ENCODE assay signal across 38 cellular contexts in genomic region chr11:11379661-11380060, GRCh38.
"Had no signal": no experiment of that assay in that cellular context is flagged by ENCODE, and none has a peak within 500 bp of the region (broad histone marks: within the 10 kb centered on the region; RNA-seq: fewer than 3 reads in every experiment).

No MANE protein-coding gene starts in this region.

- H3K27me3 Mint-ChIP-seq: activated CD4-positive, alpha-beta memory T cell treated with anti-CD3 and anti-CD28 coated beads, Interleukin-2, amount 10 ng/mL, durations not matched to agents 7 days and 5 days; activated CD4-positive, alpha-beta T cell treated with anti-CD3 and anti-CD28 coated beads for 36 hours; activated CD4-positive, alpha-beta T cell treated with anti-CD3 and anti-CD28 coated beads, Interleukin-2, amount 10 ng/mL, durations not matched to agents 7 days and 5 days; activated CD8-positive, alpha-beta memory T cell treated with anti-CD3 and anti-CD28 coated beads, Interleukin-2, amount 10 ng/mL, durations not matched to agents 7 days and 5 days; activated naive CD4-positive, alpha-beta T cell treated with anti-CD3 and anti-CD28 coated beads, Interleukin-2, amount 50 U/mL, for 24 hours; activated naive CD8-positive, alpha-beta T cell; activated naive CD8-positive, alpha-beta T cell treated with anti-CD3 and anti-CD28 coated beads, Interleukin-2, amount 10 ng/mL, durations not matched to agents 7 days and 5 days; activated naive CD8-positive, alpha-beta T cell treated with anti-CD3 and anti-CD28 coated beads, Interleukin-2, amount 50 U/mL, for 24 hours; activated T-cell treated with anti-CD3 and anti-CD28 coated beads, Interleukin-2, amount 50 U/mL, for 24 hours; activated T-helper 17 cell treated with anti-CD3 and anti-CD28 coated beads, Interleukin-2, amount 50 U/mL, for 72 hours had no signal

- H3K36me3 Mint-ChIP-seq: activated CD8-positive, alpha-beta memory T cell treated with anti-CD3 and anti-CD28 coated beads, Interleukin-2, amount 10 ng/mL, durations not matched to agents 7 days and 5 days; activated naive CD4-positive, alpha-beta T cell treated with anti-CD3 and anti-CD28 coated beads, Interleukin-2, amount 10 ng/mL, durations not matched to agents 7 days and 5 days; activated naive CD4-positive, alpha-beta T cell treated with anti-CD3 and anti-CD28 coated beads, Interleukin-2, amount 50 U/mL, for 24 hours; activated naive CD8-positive, alpha-beta T cell; activated naive CD8-positive, alpha-beta T cell treated with anti-CD3 and anti-CD28 coated beads, Interleukin-2, amount 10 ng/mL, durations not matched to agents 7 days and 5 days had no signal

- H3K9me3 Mint-ChIP-seq: activated CD4-positive, alpha-beta memory T cell treated with anti-CD3 and anti-CD28 coated beads, Interleukin-2, amount 10 ng/mL, durations not matched to agents 7 days and 5 days; activated CD4-positive, alpha-beta T cell treated with anti-CD3 and anti-CD28 coated beads, Interleukin-2, amount 10 ng/mL, durations not matched to agents 7 days and 5 days; activated naive CD4-positive, alpha-beta T cell treated with anti-CD3 and anti-CD28 coated beads, Interleukin-2, amount 10 ng/mL, durations not matched to agents 7 days and 5 days; activated naive CD4-positive, alpha-beta T cell treated with anti-CD3 and anti-CD28 coated beads, Interleukin-2, amount 50 U/mL, for 24 hours; activated naive CD8-positive, alpha-beta T cell treated with anti-CD3 and anti-CD28 coated beads, Interleukin-2, amount 10 ng/mL, durations not matched to agents 7 days and 5 days; activated naive CD8-positive, alpha-beta T cell treated with anti-CD3 and anti-CD28 coated beads, Interleukin-2, amount 50 U/mL, for 24 hours; activated T-cell treated with anti-CD3 and anti-CD28 coated beads, Interleukin-2, amount 50 U/mL, for 24 hours; activated T-helper 17 cell treated with anti-CD3 and anti-CD28 coated beads, Interleukin-2, amount 50 U/mL, for 72 hours; central memory CD8-positive, alpha-beta T cell; T-helper 1 cell treated with Interleukin-12 subunit alpha and Interleukin-12 subunit beta and Interleukin-4 antibody, amounts not matched to agents 30 μg/mL and 1 μg/mL, for 36 hours; T-helper 2 cell treated with Interferon-gamma antibody and Interleukin-4, amounts not matched to agents 5 μg/mL and 100 μg/mL, for 36 hours had no signal

- H3K9me3 ChIP-seq: ascending aorta had no signal

- DNase-seq: activated CD4-positive, alpha-beta memory T cell treated with anti-CD3 and anti-CD28 coated beads, Interleukin-2, amount 10 ng/mL, durations not matched to agents 7 days and 5 days; activated CD4-positive, alpha-beta T cell treated with anti-CD3 and anti-CD28 coated beads for 1 hour; activated CD4-positive, alpha-beta T cell treated with anti-CD3 and anti-CD28 coated beads for 36 hours; activated CD4-positive, alpha-beta T cell treated with anti-CD3 and anti-CD28 coated beads for 48 hours; activated CD4-positive, alpha-beta T cell treated with anti-CD3 and anti-CD28 coated beads, Interleukin-2, amount 10 ng/mL, durations not matched to agents 7 days and 5 days; activated CD4-positive, alpha-beta T cell treated with anti-CD3 and anti-CD28 coated beads, Interleukin-2, amount 50 U/mL, for 48 hours; activated CD4-positive, CD25-positive, alpha-beta regulatory T cell; activated CD8-positive, alpha-beta memory T cell treated with anti-CD3 and anti-CD28 coated beads for 24 hours; activated CD8-positive, alpha-beta memory T cell treated with anti-CD3 and anti-CD28 coated beads, Interleukin-2, amount 10 ng/mL, durations not matched to agents 7 days and 5 days; activated CD8-positive, alpha-beta memory T cell treated with anti-CD3 and anti-CD28 coated beads, Interleukin-2, amount 50 U/mL, for 48 hours; activated CD8-positive, alpha-beta T cell treated with anti-CD3 and anti-CD28 coated beads, Interleukin-2, amount 10 ng/mL, durations not matched to agents 7 days and 5 days; activated effector memory CD4-positive, alpha-beta T cell treated with Interleukin-2 at 50 U/mL for 16 hours; activated gamma-delta T cell; activated naive CD4-positive, alpha-beta T cell treated with anti-CD3 and anti-CD28 coated beads, Interleukin-2, amount 10 ng/mL, durations not matched to agents 7 days and 5 days; activated naive CD4-positive, alpha-beta T cell treated with Interleukin-2 at 50 U/mL for 16 hours; activated naive CD8-positive, alpha-beta T cell treated with anti-CD3 and anti-CD28 coated beads, Interleukin-2, amount 10 ng/mL, durations not matched to agents 7 days and 5 days; activated naive CD8-positive, alpha-beta T cell treated with anti-CD3 and anti-CD28 coated beads, Interleukin-2, amount 50 U/mL, for 24 hours; activated T-cell treated with anti-CD3 and anti-CD28 coated beads, Interleukin-2, amount 50 U/mL, for 24 hours; activated T-cell treated with anti-CD3 and anti-CD28 coated beads, Interleukin-2, amount 50 U/mL, for 48 hours; amygdala; anterior cingulate cortex; caudate nucleus; cerebellar nuclear complex; SW 1271; T-helper 1 cell; T-helper 2 cell; T-helper 9 cell had no signal

- H3K27ac ChIP-seq: ascending aorta, cardiac muscle cell, VCaP had no signal

- H3K27ac Mint-ChIP-seq: activated CD4-positive, alpha-beta memory T cell treated with anti-CD3 and anti-CD28 coated beads, Interleukin-2, amount 10 ng/mL, durations not matched to agents 7 days and 5 days; activated CD4-positive, alpha-beta T cell treated with anti-CD3 and anti-CD28 coated beads for 36 hours; activated CD4-positive, alpha-beta T cell treated with anti-CD3 and anti-CD28 coated beads, Interleukin-2, amount 10 ng/mL, durations not matched to agents 7 days and 5 days; activated CD8-positive, alpha-beta memory T cell treated with anti-CD3 and anti-CD28 coated beads, Interleukin-2, amount 10 ng/mL, durations not matched to agents 7 days and 5 days; activated CD8-positive, alpha-beta T cell treated with anti-CD3 and anti-CD28 coated beads, Interleukin-2, amount 10 ng/mL, durations not matched to agents 7 days and 5 days; activated naive CD4-positive, alpha-beta T cell treated with anti-CD3 and anti-CD28 coated beads, Interleukin-2, amount 10 ng/mL, durations not matched to agents 7 days and 5 days; activated naive CD4-positive, alpha-beta T cell treated with anti-CD3 and anti-CD28 coated beads, Interleukin-2, amount 50 U/mL, for 24 hours; activated naive CD8-positive, alpha-beta T cell; activated naive CD8-positive, alpha-beta T cell treated with anti-CD3 and anti-CD28 coated beads, Interleukin-2, amount 10 ng/mL, durations not matched to agents 7 days and 5 days; activated naive CD8-positive, alpha-beta T cell treated with anti-CD3 and anti-CD28 coated beads, Interleukin-2, amount 50 U/mL, for 24 hours; activated T-cell treated with anti-CD3 and anti-CD28 coated beads, Interleukin-2, amount 50 U/mL, for 24 hours; activated T-helper 17 cell treated with anti-CD3 and anti-CD28 coated beads, Interleukin-2, amount 50 U/mL, for 72 hours; brain; T-helper 1 cell treated with Interleukin-12 subunit alpha and Interleukin-12 subunit beta and Interleukin-4 antibody, amounts not matched to agents 30 μg/mL and 1 μg/mL, for 36 hours; T-helper 2 cell treated with Interferon-gamma antibody and Interleukin-4, amounts not matched to agents 5 μg/mL and 100 μg/mL, for 36 hours; WTC11 had no signal

- H3K4me3 Mint-ChIP-seq: activated CD4-positive, alpha-beta memory T cell treated with anti-CD3 and anti-CD28 coated beads, Interleukin-2, amount 10 ng/mL, durations not matched to agents 7 days and 5 days; activated CD4-positive, alpha-beta T cell treated with anti-CD3 and anti-CD28 coated beads for 36 hours; activated CD4-positive, alpha-beta T cell treated with anti-CD3 and anti-CD28 coated beads, Interleukin-2, amount 10 ng/mL, durations not matched to agents 7 days and 5 days; activated CD8-positive, alpha-beta memory T cell treated with anti-CD3 and anti-CD28 coated beads, Interleukin-2, amount 10 ng/mL, durations not matched to agents 7 days and 5 days; activated CD8-positive, alpha-beta T cell treated with anti-CD3 and anti-CD28 coated beads, Interleukin-2, amount 10 ng/mL, durations not matched to agents 7 days and 5 days; activated naive CD4-positive, alpha-beta T cell treated with anti-CD3 and anti-CD28 coated beads, Interleukin-2, amount 10 ng/mL, durations not matched to agents 7 days and 5 days; activated naive CD4-positive, alpha-beta T cell treated with anti-CD3 and anti-CD28 coated beads, Interleukin-2, amount 50 U/mL, for 24 hours; activated naive CD8-positive, alpha-beta T cell; activated naive CD8-positive, alpha-beta T cell treated with anti-CD3 and anti-CD28 coated beads, Interleukin-2, amount 10 ng/mL, durations not matched to agents 7 days and 5 days; activated naive CD8-positive, alpha-beta T cell treated with anti-CD3 and anti-CD28 coated beads, Interleukin-2, amount 50 U/mL, for 24 hours; activated T-cell treated with anti-CD3 and anti-CD28 coated beads, Interleukin-2, amount 50 U/mL, for 24 hours; activated T-helper 17 cell treated with anti-CD3 and anti-CD28 coated beads, Interleukin-2, amount 50 U/mL, for 72 hours; brain; central memory CD8-positive, alpha-beta T cell; T-helper 1 cell treated with Interleukin-12 subunit alpha and Interleukin-12 subunit beta and Interleukin-4 antibody, amounts not matched to agents 30 μg/mL and 1 μg/mL, for 36 hours; T-helper 2 cell treated with Interferon-gamma antibody and Interleukin-4, amounts not matched to agents 5 μg/mL and 100 μg/mL, for 36 hours; WTC11 had no signal

- H3K27me3 ChIP-seq: ascending aorta had no signal

- H3K4me1 Mint-ChIP-seq: activated CD4-positive, alpha-beta memory T cell treated with anti-CD3 and anti-CD28 coated beads, Interleukin-2, amount 10 ng/mL, durations not matched to agents 7 days and 5 days; activated CD4-positive, alpha-beta T cell treated with anti-CD3 and anti-CD28 coated beads for 36 hours; activated CD4-positive, alpha-beta T cell treated with anti-CD3 and anti-CD28 coated beads, Interleukin-2, amount 10 ng/mL, durations not matched to agents 7 days and 5 days; activated CD8-positive, alpha-beta memory T cell treated with anti-CD3 and anti-CD28 coated beads, Interleukin-2, amount 10 ng/mL, durations not matched to agents 7 days and 5 days; activated naive CD4-positive, alpha-beta T cell treated with anti-CD3 and anti-CD28 coated beads, Interleukin-2, amount 10 ng/mL, durations not matched to agents 7 days and 5 days; activated naive CD4-positive, alpha-beta T cell treated with anti-CD3 and anti-CD28 coated beads, Interleukin-2, amount 50 U/mL, for 24 hours; activated naive CD8-positive, alpha-beta T cell treated with anti-CD3 and anti-CD28 coated beads, Interleukin-2, amount 10 ng/mL, durations not matched to agents 7 days and 5 days; activated naive CD8-positive, alpha-beta T cell treated with anti-CD3 and anti-CD28 coated beads, Interleukin-2, amount 50 U/mL, for 24 hours; activated T-helper 17 cell treated with anti-CD3 and anti-CD28 coated beads, Interleukin-2, amount 50 U/mL, for 72 hours; central memory CD8-positive, alpha-beta T cell; WTC11 had no signal

- H3K4me1 ChIP-seq: ascending aorta had no signal

- H3K4me3 ChIP-seq: ascending aorta, cardiac muscle cell had no signal

- H3K36me3 ChIP-seq: cardiac muscle cell had no signal
